8 cellular contexts compared by ENCODE assay signal in the genomic region with DNA sequence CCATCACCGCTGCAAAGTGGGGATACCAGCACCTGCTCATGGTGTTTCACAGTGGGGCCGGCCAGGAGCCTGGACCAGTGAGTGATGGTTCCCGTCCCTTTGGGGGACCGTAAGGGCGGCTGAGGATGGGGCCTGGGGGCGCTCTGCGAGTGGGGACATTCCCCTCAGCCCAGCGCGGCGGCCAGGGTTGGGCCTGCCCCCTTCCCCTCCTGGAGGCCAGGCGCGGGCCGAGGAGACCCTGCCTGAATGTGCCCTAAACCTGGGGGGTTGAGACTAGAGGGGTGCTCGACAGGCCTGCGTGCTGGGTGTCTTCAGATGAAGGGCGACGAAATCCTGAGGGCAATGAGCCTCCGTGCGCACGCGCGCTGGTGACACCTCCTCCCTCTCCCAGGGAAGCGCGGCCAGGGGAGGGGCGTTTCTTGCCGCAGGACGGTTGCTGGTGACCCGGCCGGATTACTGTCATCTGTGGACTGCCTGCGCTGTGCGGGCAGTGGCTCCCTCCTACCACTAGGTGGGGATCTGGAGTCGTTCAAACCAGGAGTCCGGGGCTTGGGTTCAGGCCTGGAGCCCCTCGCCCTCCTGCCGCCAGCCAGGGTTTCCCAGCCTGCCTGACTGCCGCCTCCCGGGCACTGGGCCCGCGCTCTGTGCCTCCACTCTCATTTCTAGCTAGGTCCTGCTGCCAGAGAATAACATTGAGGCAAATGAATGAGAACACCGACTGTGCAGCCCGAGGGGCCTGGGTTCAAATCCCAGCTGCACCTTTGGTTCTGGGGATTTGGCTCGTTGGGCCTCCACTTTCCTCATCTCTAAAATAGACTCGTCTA. TPM values are rescaled to one million over a fixed set of nuclear protein-coding genes. Genes with fewer than 3 reads are reported as not detected.
DNase-seq lines count a peak whose midpoint lies in the region; ATAC-seq, FAIRE-seq and TF ChIP-seq lines count a peak whose summit lies in the region.

No MANE protein-coding gene starts in this region.

- peak; percentile 72 for FAIRE-seq in GM12878 (lab: Jason Lieb, UNC)

- RAD21 ChIA-PET in GM12878 (lab: Charles Lee; ENCODE audit: unreplicated experiment), result interaction anchor here (0.7 to 1.1 kb wide), 2 partner anchors 26 to 693 kb away, joined by 3 to 5 read pairs; no protein-coding TSS in a partner anchor

- intact Hi-C loops in GM12878 (cut with micrococcal nuclease; ENCODE audit: unreplicated experiment), result loop anchor here (1.0 to 5.0 kb wide), 2 partner anchors 135 to 691 kb away; no protein-coding TSS in a partner anchor

- no peaks in the 10 kb centered on the region for H3K36me3 ChIP-seq in GM12878 (ENCODE audit: control insufficient read depth in 2 of 2, insufficient read depth in 2 of 2, low read length in 1 of 2)

- SMC1A ChIA-PET in GM12878 (lab: Charles Lee; ENCODE audit: uncharacterized antibody, unreplicated experiment), result interaction anchor here (1.4 kb wide), 1 partner anchor 12 kb away, joined by 3 read pairs; no protein-coding TSS in a partner anchor

- DNase-seq in AG08396 (ENCODE audit: low spot score), result peak; percentile 96
- DNase-seq in NCI-H1105 treated with DMSO at 0.1 percent for 48 hours (lab: John Stamatoyannopoulos, UW), result peak; percentile 26
- DNase-seq in SW480 (ENCODE audit: low spot score), result peak; percentile 85
- DNase-seq in GM12878 (ENCODE audit: low read depth, low spot score), result no peak
- DNase-seq in hypothalamus (lab: John Stamatoyannopoulos, UW), result peak in 42 of 51 donors; percentile 15 to 79 (median 64)
- DNase-seq in putamen (ENCODE audit: low spot score), result peak; percentile 57

- ATAC-seq in GM19023 (IDR thresholded peaks at IDR 0.05; ENCODE audit: unreplicated experiment), result peak; percentile 45
- ATAC-seq in GM12878, result peak; percentile 76
- ATAC-seq in HG02610 (IDR thresholded peaks at IDR 0.05; ENCODE audit: unreplicated experiment), result no peak

- no peak overlapping the region for H3K4me2 ChIP-seq in GM12878 (ENCODE audit: control insufficient read depth, insufficient read depth)

- no peak overlapping the region for H3K9ac ChIP-seq in GM12878 (ENCODE audit: control insufficient read depth, insufficient read depth, low read length)

- no peaks in the 10 kb centered on the region for H4K20me1 ChIP-seq in GM12878 (ENCODE audit: control insufficient read depth, insufficient read depth)

- no peak overlapping the region for H3K27ac ChIP-seq in GM12878 (ENCODE audit: control insufficient read depth, insufficient read depth)

- peak; percentile 69 for TF ChIP-seq RAD21 in GM12878 (IDR thresholded peaks at IDR 0.05; ENCODE audit: insufficient read depth, low read depth, low read length)

- in situ Hi-C loops in GM12878 (cut with MboI), result loop anchor here (5.0 to 10.0 kb wide), 2 partner anchors 421 to 688 kb away; no protein-coding TSS in a partner anchor

- peaks cover 1% of the 10 kb centered on the region; the same call in 1 of the 3 replicates for H3K9me3 ChIP-seq in GM12878 (replicated peaks; ENCODE audit: control insufficient read depth, insufficient read depth, low read length)

- no peak for TF ChIP-seq EP300 in GM12878 (IDR thresholded peaks at IDR 0.05; ENCODE audit: borderline replicate concordance in 1 of 2, control insufficient read depth in 1 of 2, low read depth in 2 of 2, low read length in 2 of 2)

- peak; percentile 80 to 94 (median 90) for TF ChIP-seq CTCF in GM12878 (IDR thresholded peaks at IDR 0.05 in 2 of 3, conservative IDR thresholded peaks at IDR 0.05 in 1 of 3; ENCODE audit: control insufficient read depth in 2 of 3, extremely low read depth in 1 of 3, insufficient read depth in 1 of 3, low read depth in 3 of 3, low read length in 3 of 3)

- POLR2A ChIA-PET in GM12878 (lab: Charles Lee), result no interaction called here

- H3K27me3 ChIP-seq in GM12878 (replicated peaks in 1 of 2; ENCODE audit: control insufficient read depth in 2 of 2, insufficient read depth in 2 of 2, low read length in 1 of 2), result peaks cover 4 to 8% of the 10 kb centered on the region in 2 experiments; a peak in 3 of 4 replicates

- no peak for TF ChIP-seq POLR2A in GM12878 (IDR thresholded peaks at IDR 0.05; ENCODE audit: low read depth, low read length)

- H2AFZ ChIP-seq in GM12878 (ENCODE audit: control insufficient read depth, low read depth, low read length), result no peak overlapping the region

- no TSS peak for BruUV-seq in GM12878 (replicated peaks; lab: Mats Ljungman, UMichigan)

- no peaks in the 10 kb centered on the region for H3K79me2 ChIP-seq in GM12878 (ENCODE audit: control insufficient read depth, insufficient read depth, low read length)

- 31% methylated on average over 40 of the region's 43 CpGs for WGBS in GM12878 (ENCODE audit: insufficient coverage, insufficient replicate concordance, low lambda C conversion rate, missing lambda C conversion rate)

- CTCF ChIA-PET in GM12878 (lab: Yijun Ruan, JAX), result interaction anchor here (0.9 to 1.3 kb wide), 3 partner anchors 134 to 698 kb away, joined by 3 to 4 read pairs (median 3); no protein-coding TSS in a partner anchor

- peaks cover 2% of the 10 kb centered on the region; the same call in 1 of the 2 replicates for H3K4me1 ChIP-seq in GM12878 (ENCODE audit: control insufficient read depth, insufficient read depth, low read length)

- no peak overlapping the region for H3K4me3 ChIP-seq in GM12878

TF ChIP-seq in GM12878, 131 proteins besides CTCF, POLR2A, EP300 and RAD21 (continues in another document):
- no peak for TF ChIP-seq CEBPB (IDR thresholded peaks at IDR 0.05; ENCODE audit: borderline replicate concordance in 1 of 2, low read depth in 2 of 2, low read length in 2 of 2)
- TF ChIP-seq HDAC2 (IDR thresholded peaks at IDR 0.05), result no peak
- no peak for TF ChIP-seq CBX3 (IDR thresholded peaks at IDR 0.05; ENCODE audit: borderline replicate concordance, low read depth)
- TF ChIP-seq RBBP5 (conservative IDR thresholded peaks at IDR 0.05), result no peak
- TF ChIP-seq FOS (IDR thresholded peaks at IDR 0.05; ENCODE audit: borderline replicate concordance, extremely low read depth, insufficient read length), result no peak
- peak in 1 of 2 experiments; percentile 95; a peak in 2 of 4 replicates for TF ChIP-seq ETV6 (conservative IDR thresholded peaks at IDR 0.05 in 1 of 2, IDR thresholded peaks at IDR 0.05 in 1 of 2; ENCODE audit: borderline replicate concordance in 1 of 2, low read depth in 1 of 2)
- TF ChIP-seq, protein P1, sequence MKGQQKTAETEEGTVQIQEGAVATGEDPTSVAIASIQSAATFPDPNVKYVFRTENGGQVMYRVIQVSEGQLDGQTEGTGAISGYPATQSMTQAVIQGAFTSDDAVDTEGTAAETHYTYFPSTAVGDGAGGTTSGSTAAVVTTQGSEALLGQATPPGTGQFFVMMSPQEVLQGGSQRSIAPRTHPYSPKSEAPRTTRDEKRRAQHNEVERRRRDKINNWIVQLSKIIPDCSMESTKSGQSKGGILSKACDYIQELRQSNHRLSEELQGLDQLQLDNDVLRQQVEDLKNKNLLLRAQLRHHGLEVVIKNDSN (IDR thresholded peaks at IDR 0.05; ENCODE audit: borderline replicate concordance, extremely low read length, insufficient read depth, low read depth, low read length), result no peak
- TF ChIP-seq ZNF217 (IDR thresholded peaks at IDR 0.05), result no peak

RNA-seq across cellular contexts. Expression of gene TBX2, which starts 17.1 kb away (rescaled TPM):
- total RNA-seq in GM12878 (2013; cell fraction: nucleolus; rRNA removed), result not detected in 2 replicates
- total RNA-seq in GM12878 (2014; rRNA removed), result not detected in 2 replicates
- total RNA-seq in GM12878 (2014; rRNA removed; fragmentation: Illumina TruSeq; extraction: Trizol), result not detected in 2 replicates
- 0.11 and 0.13 TPM in 2 replicates for total RNA-seq in GM12878 (2021)
- not detected for polyA plus RNA-seq in GM12878 (2011; ENCODE audit: low read depth)
- polyA plus RNA-seq in GM12878 (2011; rRNA removed), result not detected in 2 replicates
- polyA plus RNA-seq in GM12878 (2011; cell fraction: cytosol; rRNA removed), result not detected in 2 replicates
- not detected in 2 replicates for polyA plus RNA-seq in GM12878 (2011; cell fraction: nucleus; rRNA removed)
- not detected in 2 replicates for polyA plus RNA-seq in GM12878 (2012)
- polyA plus RNA-seq in GM12878 (2014; fragmentation: Illumina TruSeq; extraction: Trizol), result not detected in 2 replicates
- polyA plus RNA-seq in GM12878 (2014; fragmentation: Nextera tagmentation; extraction: Ambion mirVana), result not detected
- polyA plus RNA-seq in GM12878 (2014; rRNA removed), result not detected in 2 replicates
- not detected for polyA plus RNA-seq in GM12878 (2016; fragmentation: Nextera tagmentation; extraction: Ambion mirVana)
- polyA minus RNA-seq in GM12878 (2011; rRNA and poly(A)+ RNA removed), result not detected in 2 replicates
- polyA minus RNA-seq in GM12878 (2011; cell fraction: cytosol; rRNA and poly(A)+ RNA removed), result not detected in 2 replicates
- not detected in 2 replicates for polyA minus RNA-seq in GM12878 (2011; cell fraction: nucleus; rRNA and poly(A)+ RNA removed)

RNA-seq across cellular contexts. Expression of gene TBX4, which starts 35.5 kb away (rescaled TPM):
- total RNA-seq in GM12878 (2013; cell fraction: nucleolus; rRNA removed), result not detected in 2 replicates
- total RNA-seq in GM12878 (2014; rRNA removed), result not detected in 2 replicates
- total RNA-seq in GM12878 (2014; rRNA removed; fragmentation: Illumina TruSeq; extraction: Trizol), result not detected in 2 replicates
- total RNA-seq in GM12878 (2021), result not detected in 2 replicates
- not detected for polyA plus RNA-seq in GM12878 (2011; ENCODE audit: low read depth)
- polyA plus RNA-seq in GM12878 (2011; rRNA removed), result not detected in 2 replicates
- 0.03 TPM in 1 of 2 replicates, not detected in the other for polyA plus RNA-seq in GM12878 (2011; cell fraction: cytosol; rRNA removed)
- 0.06 TPM in 1 of 2 replicates, not detected in the other for polyA plus RNA-seq in GM12878 (2011; cell fraction: nucleus; rRNA removed)
- polyA plus RNA-seq in GM12878 (2012), result 0.07 TPM in 1 of 2 replicates, not detected in the other
- polyA plus RNA-seq in GM12878 (2014; fragmentation: Illumina TruSeq; extraction: Trizol), result 0.01 TPM in 1 of 2 replicates, not detected in the other
- not detected for polyA plus RNA-seq in GM12878 (2014; fragmentation: Nextera tagmentation; extraction: Ambion mirVana)
- not detected in 2 replicates for polyA plus RNA-seq in GM12878 (2014; rRNA removed)
- polyA plus RNA-seq in GM12878 (2016; fragmentation: Nextera tagmentation; extraction: Ambion mirVana), result not detected
- polyA minus RNA-seq in GM12878 (2011; rRNA and poly(A)+ RNA removed), result 0.15 TPM in 1 of 2 replicates, not detected in the other
- not detected in 2 replicates for polyA minus RNA-seq in GM12878 (2011; cell fraction: cytosol; rRNA and poly(A)+ RNA removed)
- not detected in 2 replicates for polyA minus RNA-seq in GM12878 (2011; cell fraction: nucleus; rRNA and poly(A)+ RNA removed)
